8 cellular contexts compared by ENCODE assay signal in the genomic region with DNA sequence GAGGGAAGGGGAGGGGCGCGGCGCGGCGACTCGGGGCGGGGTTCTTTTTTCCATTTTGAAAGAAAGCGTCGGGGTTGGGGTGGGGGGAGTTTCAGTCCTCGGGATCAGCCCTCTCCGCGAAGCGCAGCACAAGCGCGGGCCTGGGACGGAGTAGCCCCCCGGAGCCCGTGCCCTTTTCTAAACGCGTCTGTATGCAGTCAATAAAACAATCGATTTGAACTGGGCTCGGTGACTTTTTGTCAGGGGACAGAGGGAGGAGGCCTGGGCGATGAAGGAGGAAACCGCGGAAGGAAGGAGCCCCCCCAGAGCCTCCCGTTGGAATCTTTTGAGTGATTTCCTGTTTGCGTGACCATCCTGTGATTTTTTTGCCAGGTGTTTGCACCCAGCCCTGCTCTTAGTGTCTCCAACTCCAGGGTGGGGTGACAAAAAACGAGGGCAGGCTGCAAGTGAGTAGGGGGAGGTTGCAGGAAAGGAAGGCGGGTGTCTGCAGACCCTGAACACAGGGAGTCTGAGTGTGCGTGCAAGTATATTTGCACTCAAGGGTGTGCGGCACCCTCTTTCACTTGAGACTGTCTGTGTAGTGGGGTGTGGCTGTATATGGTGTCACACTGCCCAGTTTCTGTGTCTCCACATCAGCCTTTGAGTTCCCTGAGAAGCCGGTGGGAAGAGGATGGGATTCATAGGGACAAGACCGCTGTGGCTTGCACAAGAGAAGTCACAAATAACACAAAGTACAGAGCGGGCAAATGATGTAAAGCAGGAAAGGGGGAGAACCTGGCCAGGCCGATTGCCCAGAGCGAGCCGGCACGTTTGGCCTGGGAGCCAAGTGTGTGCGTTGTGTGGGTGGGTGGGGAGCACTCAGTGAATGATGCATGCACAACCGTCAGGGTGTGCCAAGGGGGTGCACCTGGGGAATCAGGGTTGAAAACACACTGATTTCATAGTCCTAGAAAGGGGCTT. TPM values are rescaled to one million over a fixed set of nuclear protein-coding genes. Genes with fewer than 3 reads are reported as not detected.
DNase-seq lines count a peak whose midpoint lies in the region; ATAC-seq, FAIRE-seq and TF ChIP-seq lines count a peak whose summit lies in the region.

No MANE protein-coding gene starts in this region.

- no peak for DNase-seq in activated CD4-positive, alpha-beta T cell treated with anti-CD3 and anti-CD28 coated beads, Interleukin-2, amount 10 ng/mL, durations not matched to agents 24 days and 14 days
- DNase-seq in activated CD4-positive, alpha-beta T cell treated with anti-CD3 and anti-CD28 coated beads for 48 hours = no peak
- no peak for DNase-seq in kidney
- no peak for DNase-seq in thyroid gland
- no peak for DNase-seq in iPS-NIHi11 (ENCODE audit: low spot score)
- no peak for DNase-seq in SW480 (ENCODE audit: low spot score)
- DNase-seq in body of pancreas = no peak

- H3K4me3 Mint-ChIP-seq in activated CD4-positive, alpha-beta T cell treated with anti-CD3 and anti-CD28 coated beads, Interleukin-2, amount 10 ng/mL, durations not matched to agents 24 days and 14 days = peak overlapping the region; percentile 60
- peak overlapping the region; percentile 54 for H3K4me3 Mint-ChIP-seq in activated T-helper 17 cell treated with anti-CD3 and anti-CD28 coated beads, Interleukin-2, amount 50 U/mL, for 72 hours

- H3K9me3 Mint-ChIP-seq in activated CD4-positive, alpha-beta T cell treated with anti-CD3 and anti-CD28 coated beads, Interleukin-2, amount 10 ng/mL, durations not matched to agents 24 days and 14 days = peaks cover 4% of the 10 kb centered on the region
- H3K9me3 Mint-ChIP-seq in activated T-helper 17 cell treated with anti-CD3 and anti-CD28 coated beads, Interleukin-2, amount 50 U/mL, for 72 hours = no peaks in the 10 kb centered on the region

- peaks cover 2% of the 10 kb centered on the region for H3K36me3 Mint-ChIP-seq in activated CD4-positive, alpha-beta T cell treated with anti-CD3 and anti-CD28 coated beads, Interleukin-2, amount 10 ng/mL, durations not matched to agents 24 days and 14 days (ENCODE audit: low read depth)
- peaks cover 5% of the 10 kb centered on the region for H3K36me3 Mint-ChIP-seq in activated T-helper 17 cell treated with anti-CD3 and anti-CD28 coated beads, Interleukin-2, amount 50 U/mL, for 72 hours (ENCODE audit: low read depth)

- 7 to 11% methylated on average over 38 to 40 of the region's 40 CpGs for WGBS in thyroid gland, 2 donors
- 13 to 22% methylated on average over 33 to 40 of the region's 40 CpGs for WGBS in body of pancreas, 2 donors

- peaks cover 0 to 7% of the 10 kb centered on the region in 2 donors for H3K4me1 ChIP-seq in kidney (ENCODE audit: control insufficient read depth in 1 of 2, insufficient read depth in 1 of 2, low read depth in 1 of 2, low read length in 2 of 2)
- H3K4me1 ChIP-seq in thyroid gland = peaks cover 5 to 28% of the 10 kb centered on the region in 2 donors
- H3K4me1 ChIP-seq in body of pancreas = peaks cover 27% of the 10 kb centered on the region

- H3K4me3 ChIP-seq in kidney (ENCODE audit: low read length in 2 of 2) (peak overlapping the region; percentile 12 to 56), thyroid gland (replicated peaks in 1 of 3) (peak overlapping the region in 1 of 3 donors; percentile 41), body of pancreas (no peak overlapping the region)

- peak overlapping the region in 1 of 2 donors; percentile 51 for H3K9ac ChIP-seq in kidney (ENCODE audit: low read length in 2 of 2)

- no peaks in the 10 kb centered on the region for H3K9me3 ChIP-seq in kidney (ENCODE audit: control insufficient read depth in 1 of 2, low read length in 2 of 2)
- H3K9me3 ChIP-seq in thyroid gland = no peaks in the 10 kb centered on the region
- no peaks in the 10 kb centered on the region for H3K9me3 ChIP-seq in body of pancreas

- H3K36me3 ChIP-seq in kidney (ENCODE audit: control insufficient read depth in 1 of 2, insufficient read depth in 2 of 2, low read length in 2 of 2) (no peaks in the 10 kb centered on the region), thyroid gland (no peaks in the 10 kb centered on the region), body of pancreas (replicated peaks in 1 of 2; ENCODE audit: insufficient read depth in 1 of 2, low read depth in 2 of 2) (no peaks in the 10 kb centered on the region)

- H3K27me3 Mint-ChIP-seq in activated CD4-positive, alpha-beta T cell treated with anti-CD3 and anti-CD28 coated beads, Interleukin-2, amount 10 ng/mL, durations not matched to agents 24 days and 14 days = peaks cover 81% of the 10 kb centered on the region
- H3K27me3 Mint-ChIP-seq in activated T-helper 17 cell treated with anti-CD3 and anti-CD28 coated beads, Interleukin-2, amount 50 U/mL, for 72 hours = peaks cover 51% of the 10 kb centered on the region

- no peak for ATAC-seq in activated T-helper 17 cell treated with anti-CD3 and anti-CD28 coated beads, Interleukin-2, amount 50 U/mL, for 72 hours (replicated peaks)
- ATAC-seq in body of pancreas = no peak

- peak overlapping the region; percentile 47 for H3K27ac Mint-ChIP-seq in activated CD4-positive, alpha-beta T cell treated with anti-CD3 and anti-CD28 coated beads, Interleukin-2, amount 10 ng/mL, durations not matched to agents 24 days and 14 days
- no peak overlapping the region for H3K27ac Mint-ChIP-seq in activated T-helper 17 cell treated with anti-CD3 and anti-CD28 coated beads, Interleukin-2, amount 50 U/mL, for 72 hours

- H3K4me1 Mint-ChIP-seq in activated CD4-positive, alpha-beta T cell treated with anti-CD3 and anti-CD28 coated beads, Interleukin-2, amount 10 ng/mL, durations not matched to agents 24 days and 14 days = peaks cover 14% of the 10 kb centered on the region
- H3K4me1 Mint-ChIP-seq in activated T-helper 17 cell treated with anti-CD3 and anti-CD28 coated beads, Interleukin-2, amount 50 U/mL, for 72 hours = no peaks in the 10 kb centered on the region

- TF ChIP-seq CTCF in kidney (IDR thresholded peaks at IDR 0.05; ENCODE audit: borderline replicate concordance, extremely low read depth, insufficient read depth) = no peak
- TF ChIP-seq CTCF in thyroid gland (IDR thresholded peaks at IDR 0.05) = no peak
- no peak for TF ChIP-seq CTCF in body of pancreas (IDR thresholded peaks at IDR 0.05)

- H3K27ac ChIP-seq in kidney (ENCODE audit: low read depth in 2 of 2, low read length in 2 of 2) (no peak overlapping the region), thyroid gland (peak overlapping the region in 2 of 3 donors; percentile 72 to 81), body of pancreas (peak overlapping the region in 2 of 4 donors; percentile 6 to 18)

- H3K27me3 ChIP-seq in thyroid gland (no peaks in the 10 kb centered on the region), body of pancreas (peaks cover 0 to 28% of the 10 kb centered on the region in 2 donors)

- TF ChIP-seq POLR2A in thyroid gland (IDR thresholded peaks at IDR 0.05) (no peak), body of pancreas (IDR thresholded peaks at IDR 0.05) (no peak)

- intact Hi-C loops in activated CD4-positive, alpha-beta T cell treated with anti-CD3 and anti-CD28 coated beads, Interleukin-2, amount 10 ng/mL, durations not matched to agents 24 days and 14 days (cut with micrococcal nuclease) = no loop called here
- intact Hi-C loops in kidney (cut with DNase I) = no loop called here
- intact Hi-C loops in thyroid gland (cut with DNase I) = no loop called here
- intact Hi-C loops in body of pancreas (cut with DNase I) = no loop called here

- no peak for FAIRE-seq in kidney (lab: Jason Lieb, UNC)

RNA-seq across cellular contexts. Expression of a gene that starts 6.5 kb away (rescaled TPM):
- total RNA-seq in activated CD4-positive, alpha-beta T cell treated with anti-CD3 and anti-CD28 coated beads, Interleukin-2, amount 10 ng/mL, durations not matched to agents 24 days and 14 days = not detected in 2 replicates
- total RNA-seq in activated T-helper 17 cell treated with anti-CD3 and anti-CD28 coated beads, Interleukin-2, amount 50 U/mL, for 72 hours = not detected
- 1.1 TPM for total RNA-seq in kidney
- polyA plus RNA-seq in kidney (ENCODE audit: insufficient read depth, low read depth, low replicate concordance) = 0.13 TPM
- total RNA-seq in thyroid gland = under 1 TPM in 1 of 4 donors, not detected in 3; 0.40 TPM
- not detected for total RNA-seq in body of pancreas

RNA-seq across cellular contexts. Expression of a gene that starts 36.6 kb away (rescaled TPM):
- total RNA-seq in activated CD4-positive, alpha-beta T cell treated with anti-CD3 and anti-CD28 coated beads, Interleukin-2, amount 10 ng/mL, durations not matched to agents 24 days and 14 days = not detected in 2 replicates
- not detected for total RNA-seq in activated T-helper 17 cell treated with anti-CD3 and anti-CD28 coated beads, Interleukin-2, amount 50 U/mL, for 72 hours
- total RNA-seq in kidney = 30.2 TPM
- polyA plus RNA-seq in kidney (ENCODE audit: insufficient read depth, low read depth, low replicate concordance) = 18.8 TPM
- 100 to 1,000 TPM in 2 of 4 donors, 10 to 100 TPM in 2; 90.8 to 151 (median 97.7) TPM for total RNA-seq in thyroid gland
- 10 to 100 TPM; 10.5 to 15.8 TPM for total RNA-seq in body of pancreas

RNA-seq across cellular contexts. Expression of a gene that starts 54.5 kb away (rescaled TPM):
- total RNA-seq in activated CD4-positive, alpha-beta T cell treated with anti-CD3 and anti-CD28 coated beads, Interleukin-2, amount 10 ng/mL, durations not matched to agents 24 days and 14 days = not detected in 2 replicates
- total RNA-seq in activated T-helper 17 cell treated with anti-CD3 and anti-CD28 coated beads, Interleukin-2, amount 50 U/mL, for 72 hours = under 1 TPM in 1 of 2 donors, not detected in 1; 0.11 TPM
- total RNA-seq in kidney (0.06 TPM), thyroid gland (under 1 TPM in 2 of 4 donors, not detected in 2; 0.22 to 0.54 TPM), body of pancreas (not detected)
- not detected for polyA plus RNA-seq in kidney (ENCODE audit: insufficient read depth, low read depth, low replicate concordance)

Comparison
In these comparisons a context has a peak if more than half of its experiments do, and no peak if none do; other contexts are left out.
1. H3K27ac ChIP-seq: peak in thyroid gland (2 of 3); none in kidney (0 of 2).
2. H3K4me3 ChIP-seq: peak in kidney (2 of 2); none in body of pancreas (0 of 2).
3. RNA of a gene that starts 36.6 kb away (total RNA-seq): 90.8 to 151 TPM in thyroid gland, 30.2 TPM in kidney (single experiment) and 10.5 to 15.8 TPM in body of pancreas; not detected in activated CD4-positive, alpha-beta T cell treated with anti-CD3 and anti-CD28 coated beads, Interleukin-2, amount 10 ng/mL, durations not matched to agents 24 days and 14 days and not detected in activated T-helper 17 cell treated with anti-CD3 and anti-CD28 coated beads, Interleukin-2, amount 50 U/mL, for 72 hours; every median in the first group is over 10 times any median in the second.